In the genomic region with DNA sequence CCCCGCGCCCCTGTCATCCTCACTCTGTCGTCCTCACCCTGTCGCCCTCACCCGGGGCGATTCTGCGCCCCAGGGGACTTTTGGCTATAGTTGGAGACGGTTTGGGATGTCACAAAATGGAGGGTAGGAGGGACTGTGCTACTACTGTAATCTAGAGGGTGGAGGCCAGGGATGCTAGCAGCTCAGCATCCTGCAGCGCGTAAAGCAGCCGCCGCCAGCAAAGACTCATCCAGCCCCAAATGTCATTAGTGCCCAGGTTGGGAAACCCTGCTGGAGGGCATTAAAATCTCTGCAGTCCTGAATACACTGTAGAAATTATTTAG, we compare ENCODE assay signal across 9 cellular contexts. TPM values are rescaled to one million over a fixed set of nuclear protein-coding genes. Genes with fewer than 3 reads are reported as not detected.
DNase-seq lines count a peak whose midpoint lies in the region; ATAC-seq and TF ChIP-seq lines count a peak whose summit lies in the region.
"Had no signal": no experiment of that assay in that cellular context is flagged by ENCODE, and none has a peak within 500 bp of the region (broad histone marks: within the 10 kb centered on the region; RNA-seq: fewer than 3 reads in every experiment).

No MANE protein-coding gene starts in this region.

- 0% methylated on average over 4 of the region's 12 CpGs for WGBS in mammary epithelial cell (ENCODE audit: low coverage, missing lambda C conversion rate)
- WGBS in mesendoderm (ENCODE audit: extremely low coverage, insufficient coverage, low lambda C conversion rate): no CpG with 5 or more reads among the region's 12 CpGs

- H3K56ac ChIP-seq in mesendoderm (ENCODE audit: low read length): peak overlapping the region; percentile 89

- CTCF ChIA-PET in mammary epithelial cell (lab: Charles Lee; ENCODE audit: low non-redundant PET): interaction anchor here (0.7 kb wide), 1 partner anchor 206 kb away, joined by 13 read pairs; no protein-coding TSS in a partner anchor

- H4K20me1 ChIP-seq in mammary epithelial cell (ENCODE audit: insufficient read depth, low read length): no peaks in the 10 kb centered on the region

- no peak overlapping the region for H4K5ac ChIP-seq in mesendoderm (ENCODE audit: low read length)

- no TSS peak for BruUV-seq in mammary epithelial cell (replicated peaks; lab: Mats Ljungman, UMichigan)

- in situ Hi-C loops in mammary epithelial cell (cut with MboI; ENCODE audit: low sequenced_read_pairs in 2 of 2): no loop called here

- DNase-seq in ELR (ENCODE audit: low read depth) (peak; percentile 33), HL-60 (ENCODE audit: low read depth in 1 of 2, low spot score in 1 of 2) (no peak), mammary epithelial cell (no peak), mesendoderm (no peak), putamen (ENCODE audit: low spot score) (no peak), CD1c-positive myeloid dendritic cell (ENCODE audit: extremely low spot score) (no peak)
- no peak for DNase-seq in stimulated activated CD4-positive, alpha-beta T cell treated with anti-CD3 and anti-CD28 coated beads, Interleukin-4, amount 100 ng/mL, for 4 hours

- peak overlapping the region; percentile 88 for H3K4me2 ChIP-seq in mammary epithelial cell (ENCODE audit: insufficient read depth, low read depth, low read length)
- H3K4me2 ChIP-seq in mesendoderm (ENCODE audit: low read length): peak overlapping the region; percentile 27

- no peak overlapping the region for H2AK5ac ChIP-seq in mesendoderm (ENCODE audit: low read length)

- dilution Hi-C loops in mammary epithelial cell (cut with HindIII; ENCODE audit: low sequenced_read_pairs): no loop called here

- H3K4me1 ChIP-seq in mammary epithelial cell (ENCODE audit: insufficient read depth, low read length): peaks cover 6% of the 10 kb centered on the region
- no peaks in the 10 kb centered on the region for H3K4me1 ChIP-seq in mesendoderm (ENCODE audit: control insufficient read depth, low read depth, low read length)

- peak overlapping the region; percentile 20 for H3K18ac ChIP-seq in mesendoderm (ENCODE audit: low read length)

- H3K9ac ChIP-seq in mammary epithelial cell (ENCODE audit: insufficient read depth, low read length) (peak overlapping the region; percentile 65), mesendoderm (ENCODE audit: low read length) (peak overlapping the region; percentile 82)

- H3K27ac ChIP-seq in HL-60 (replicated peaks) (peak overlapping the region; percentile 91), mammary epithelial cell (ENCODE audit: insufficient read depth, low read depth, low read length) (peak overlapping the region; percentile 51), mesendoderm (ENCODE audit: low read depth, low read length) (no peak overlapping the region)

- no peak overlapping the region for H2BK120ac ChIP-seq in mesendoderm (ENCODE audit: low read depth, low read length)

- no peaks in the 10 kb centered on the region for H3K9me3 ChIP-seq in mammary epithelial cell (replicated peaks; ENCODE audit: insufficient read depth, low read length)

- no peak for ATAC-seq in HG02852 (IDR thresholded peaks at IDR 0.05; ENCODE audit: unreplicated experiment)

- H2BK5ac ChIP-seq in mesendoderm (ENCODE audit: low read length): no peak overlapping the region

- H3K4me3 ChIP-seq in HL-60 (replicated peaks; ENCODE audit: insufficient read depth, low read length) (peak overlapping the region; percentile 92), mammary epithelial cell (replicated peaks in 1 of 3; ENCODE audit: insufficient read depth in 1 of 3, low read depth in 2 of 3, low read length in 3 of 3) (peak overlapping the region; percentile 63 to 94 (median 89)), mesendoderm (ENCODE audit: low read length) (peak overlapping the region; percentile 97)

- H3K4ac ChIP-seq in mesendoderm (ENCODE audit: low read depth, low read length): no peak overlapping the region

- H4K8ac ChIP-seq in mesendoderm (ENCODE audit: low read depth, low read length): no peak overlapping the region

- H3K79me1 ChIP-seq in mesendoderm (ENCODE audit: low read length): peaks cover 1% of the 10 kb centered on the region

- H3K36me3 ChIP-seq in mammary epithelial cell (ENCODE audit: insufficient read depth, low read length): peaks cover 8% of the 10 kb centered on the region
- peaks cover 2% of the 10 kb centered on the region for H3K36me3 ChIP-seq in mesendoderm (ENCODE audit: control insufficient read depth, insufficient read depth, low read length)

- no peak overlapping the region for H3K23ac ChIP-seq in mesendoderm (ENCODE audit: low read length)

- no peak for TF ChIP-seq CTCF in HL-60 (IDR thresholded peaks at IDR 0.05; ENCODE audit: insufficient read depth, low read length)
- TF ChIP-seq CTCF in mammary epithelial cell (conservative IDR thresholded peaks at IDR 0.05 in 1 of 2, IDR thresholded peaks at IDR 0.05 in 1 of 2; ENCODE audit: extremely low read depth in 1 of 2, insufficient read depth in 1 of 2, low read depth in 1 of 2, low read length in 2 of 2): no peak

- H3K27me3 ChIP-seq in HL-60 (ENCODE audit: insufficient read depth, poor library complexity, severe bottlenecking) (no peaks in the 10 kb centered on the region), mammary epithelial cell (ENCODE audit: insufficient read depth, low read length) (no peaks in the 10 kb centered on the region), mesendoderm (ENCODE audit: insufficient read depth, low read length, poor library complexity) (no peaks in the 10 kb centered on the region)

- peaks cover 20% of the 10 kb centered on the region for H3K79me2 ChIP-seq in mammary epithelial cell (ENCODE audit: insufficient read depth, low read length)
- H3K79me2 ChIP-seq in mesendoderm (ENCODE audit: control insufficient read depth, insufficient read depth, low read length): peaks cover 1% of the 10 kb centered on the region

- no peak overlapping the region for H2BK15ac ChIP-seq in mesendoderm (replicated peaks; ENCODE audit: low read depth)

- intact Hi-C loops in mammary epithelial cell (cut with micrococcal nuclease): no loop called here

- peak overlapping the region; percentile 100 for H2AFZ ChIP-seq in mammary epithelial cell (ENCODE audit: low read depth, low read length)

RNA-seq across cellular contexts. Expression of a gene that starts 0.4 kb away (rescaled TPM):
- 10 to 100 TPM in 1 of 2 donors, 1 to 10 TPM in 1; 8.4 to 13.2 TPM for total RNA-seq in mammary epithelial cell
- 2.3 TPM for polyA plus RNA-seq in mammary epithelial cell
- 12.5 TPM for polyA minus RNA-seq in mammary epithelial cell
- polyA plus RNA-seq in mesendoderm (2013, experiment 1 of 2): 3.2 TPM
- polyA plus RNA-seq in mesendoderm (2013, experiment 2 of 2): 3.0 TPM

RNA-seq across cellular contexts. Expression of a gene that starts 11.4 kb away (rescaled TPM):
- not detected for total RNA-seq in mammary epithelial cell
- polyA plus RNA-seq in mammary epithelial cell: not detected
- not detected for polyA minus RNA-seq in mammary epithelial cell
- polyA plus RNA-seq in mesendoderm (2013, experiment 1 of 2): not detected
- polyA plus RNA-seq in mesendoderm (2013, experiment 2 of 2): not detected
- total RNA-seq: RPMI7951 had no signal

RNA-seq across cellular contexts. Expression of a gene that starts 20.7 kb away (rescaled TPM):
- total RNA-seq in mammary epithelial cell: not detected
- not detected for polyA plus RNA-seq in mammary epithelial cell
- polyA minus RNA-seq in mammary epithelial cell: not detected
- not detected for polyA plus RNA-seq in mesendoderm (2013, experiment 1 of 2)
- polyA plus RNA-seq in mesendoderm (2013, experiment 2 of 2): not detected
- total RNA-seq: RPMI7951 had no signal

RNA-seq across cellular contexts. Expression of a gene that starts 29.9 kb away (rescaled TPM):
- total RNA-seq in mammary epithelial cell: not detected
- not detected for polyA plus RNA-seq in mammary epithelial cell
- not detected for polyA minus RNA-seq in mammary epithelial cell
- polyA plus RNA-seq in mesendoderm (2013, experiment 1 of 2): not detected
- polyA plus RNA-seq in mesendoderm (2013, experiment 2 of 2): not detected
- total RNA-seq: RPMI7951 had no signal

RNA-seq across cellular contexts. Expression of a gene that starts 39.5 kb away (rescaled TPM):
- not detected for total RNA-seq in mammary epithelial cell
- 0.10 TPM for polyA plus RNA-seq in mammary epithelial cell
- polyA minus RNA-seq in mammary epithelial cell: not detected
- not detected for polyA plus RNA-seq in mesendoderm (2013, experiment 1 of 2)
- not detected for polyA plus RNA-seq in mesendoderm (2013, experiment 2 of 2)
- total RNA-seq: RPMI7951 had no signal
